In genomic region chr1:149631126-149631525, GRCh38 we compare ENCODE assay signal across 4 cellular contexts. TPM values are rescaled to one million over a fixed set of nuclear protein-coding genes. Genes with fewer than 3 reads are reported as not detected.
"Had no signal": no experiment of that assay in that cellular context is flagged by ENCODE, and none has a peak within 500 bp of the region (broad histone marks: within the 10 kb centered on the region; RNA-seq: fewer than 3 reads in every experiment).

No MANE protein-coding gene starts in this region.

RNA-seq across cellular contexts. Expression of gene PPIAL4C, which starts 47.5 kb away (rescaled TPM):
- total RNA-seq: LHCN-M2, M059J, MCF 10A, NCI-H460 had no signal
